In genomic region chr6:50087231-50087954, GRCh38 we compare ENCODE assay signal across 19 cellular contexts. TPM values are rescaled to one million over a fixed set of nuclear protein-coding genes. Genes with fewer than 3 reads are reported as not detected.
DNase-seq lines count a peak whose midpoint lies in the region; ATAC-seq, FAIRE-seq and TF ChIP-seq lines count a peak whose summit lies in the region.
"Had no signal": no experiment of that assay in that cellular context is flagged by ENCODE, and none has a peak within 500 bp of the region (broad histone marks: within the 10 kb centered on the region; RNA-seq: fewer than 3 reads in every experiment).

No MANE protein-coding gene starts in this region.

- peaks cover 0 to 1% of the 10 kb centered on the region in 2 donors for H3K9me3 Mint-ChIP-seq in stimulated activated naive B cell treated with anti-CD40 and anti-IgM and Interleukin-4, amounts not matched to agents 10 μg/mL and 1 μg/mL and 100 μg/mL, for 72 hours

- no peaks in the 10 kb centered on the region for H3K27me3 Mint-ChIP-seq in stimulated activated naive B cell treated with anti-CD40 and anti-IgM and Interleukin-4, amounts not matched to agents 10 μg/mL and 1 μg/mL and 100 μg/mL, for 72 hours
- H3K27me3 Mint-ChIP-seq: activated naive CD8-positive, alpha-beta T cell treated with anti-CD3 and anti-CD28 coated beads for 36 hours; progenitor cell of endocrine pancreas had no signal

- dilution Hi-C loops in keratinocyte (cut with MboI; ENCODE audit: extremely low pct_ligation_motif_present, low sequenced_read_pairs), result no loop called here

- RAD21 ChIA-PET in HCT116 (lab: Charles Lee; ENCODE audit: low non-redundant PET in 1 of 2, low total read pairs in 2 of 2, uncharacterized antibody in 2 of 2, unreplicated experiment in 2 of 2), result no interaction called here

- POLR2A ChIA-PET in AG04450 (lab: Yijun Ruan, JAX), result no interaction called here
- POLR2A ChIA-PET in HCT116 (lab: Charles Lee), result no interaction called here

- no peaks in the 10 kb centered on the region for H3K36me3 ChIP-seq in HCT116 (ENCODE audit: control insufficient read depth in 1 of 2, insufficient read depth in 2 of 2, low read length in 2 of 2)
- H3K36me3 ChIP-seq in keratinocyte (ENCODE audit: control insufficient read depth in 2 of 2, extremely low read depth in 1 of 2, insufficient read depth in 2 of 2, low read length in 2 of 2), result no peaks in the 10 kb centered on the region
- H3K36me3 ChIP-seq: BE2C had no signal

- ATAC-seq in HCT116 (no peak), HG03025 (IDR thresholded peaks at IDR 0.05; ENCODE audit: low FRiP score, unreplicated experiment) (no peak), HG02973 (IDR thresholded peaks at IDR 0.05; ENCODE audit: unreplicated experiment) (no peak)
- ATAC-seq in stimulated activated naive B cell treated with anti-CD40 and anti-IgM and Interleukin-4, amounts not matched to agents 10 μg/mL and 1 μg/mL and 100 μg/mL, for 72 hours (replicated peaks), result no peak

- no peak overlapping the region for H3K4me3 Mint-ChIP-seq in stimulated activated naive B cell treated with anti-CD40 and anti-IgM and Interleukin-4, amounts not matched to agents 10 μg/mL and 1 μg/mL and 100 μg/mL, for 72 hours
- H3K4me3 Mint-ChIP-seq: activated naive CD8-positive, alpha-beta T cell treated with anti-CD3 and anti-CD28 coated beads for 36 hours had no signal

- in situ Hi-C loops in astrocyte of the cerebellum (cut with HindIII; ENCODE audit: low sequenced_read_pairs), result no loop called here

- BruUV-seq in HCT116 (replicated peaks; lab: Mats Ljungman, UMichigan), result no TSS peak

- H3K27me3 ChIP-seq in AG04450 (ENCODE audit: control insufficient read depth, insufficient read depth, low read length), result no peaks in the 10 kb centered on the region
- H3K27me3 ChIP-seq in HCT116 (ENCODE audit: insufficient read depth, low read length), result no peaks in the 10 kb centered on the region; the same call in 1 of the 2 replicates
- no peaks in the 10 kb centered on the region for H3K27me3 ChIP-seq in keratinocyte (ENCODE audit: control insufficient read depth, extremely low read depth, insufficient read depth, low read length)
- H3K27me3 ChIP-seq: BE2C had no signal

- H3K27ac ChIP-seq in AG04450 (ENCODE audit: low read depth, low read length), result no peak overlapping the region
- H3K27ac ChIP-seq in HCT116 (ENCODE audit: low read depth, low read length), result no peak overlapping the region
- no peak overlapping the region for H3K27ac ChIP-seq in keratinocyte (ENCODE audit: control insufficient read depth, insufficient read depth, low read length)
- H3K27ac ChIP-seq: SK-N-MC had no signal

- H3K79me2 ChIP-seq in HCT116 (ENCODE audit: insufficient read depth, low read length) (no peaks in the 10 kb centered on the region), keratinocyte (ENCODE audit: control insufficient read depth, insufficient read depth, low read length) (no peaks in the 10 kb centered on the region)

- DNase-seq in AG04450 (ENCODE audit: low read depth, low spot score), result peak; percentile 59
- no peak for DNase-seq in HCT116 (ENCODE audit: low read depth, low spot score)
- DNase-seq in astrocyte of the cerebellum (ENCODE audit: low read depth), result peak; percentile 18
- DNase-seq in keratinocyte (ENCODE audit: low read depth, low spot score), result peak; percentile 25
- no peak for DNase-seq in NCI-H526 treated with DMSO at 0.1 percent for 48 hours (lab: John Stamatoyannopoulos, UW)
- DNase-seq in stimulated activated naive B cell treated with anti-CD40 and anti-IgM and Interleukin-4, amounts not matched to agents 10 μg/mL and 1 μg/mL and 100 μg/mL, for 72 hours, result no peak
- DNase-seq: activated CD8-positive, alpha-beta memory T cell treated with anti-CD3 and anti-CD28 coated beads, Interleukin-2, amount 50 U/mL, for 4 hours; activated naive CD8-positive, alpha-beta T cell treated with anti-CD3 and anti-CD28 coated beads for 36 hours; BE2C; GF-D8; hypothalamus; midbrain; NCI-H2029; stimulated activated CD4-positive, alpha-beta T cell treated with anti-CD3 and anti-CD28 coated beads, Interleukin-4, amount 100 ng/mL, for 1 hour; stimulated activated naive CD4-positive, alpha-beta T cell had no signal

- CTCF ChIA-PET in AG04450 (lab: Charles Lee) (interaction anchor here (1.1 to 1.5 kb wide), 2 partner anchors 41 to 44 kb away, joined by 4 to 9 read pairs; no protein-coding TSS in a partner anchor), HCT116 (lab: Charles Lee) (no interaction called here)

- H2AFZ ChIP-seq in HCT116 (ENCODE audit: low read depth, low read length, poor library complexity, severe bottlenecking) (no peak overlapping the region), keratinocyte (ENCODE audit: control insufficient read depth, low read length) (no peak overlapping the region)

- intact Hi-C loops in HCT116 (cut with micrococcal nuclease), result no loop called here

- no peak overlapping the region for H3K4me2 ChIP-seq in HCT116 (ENCODE audit: low read length)
- H3K4me2 ChIP-seq in keratinocyte (ENCODE audit: control insufficient read depth, extremely low read depth, insufficient read depth, low read depth, low read length), result peak overlapping the region; percentile 10

- TF ChIP-seq POLR2A in HCT116 (IDR thresholded peaks at IDR 0.05; ENCODE audit: borderline replicate concordance, extremely low read depth, insufficient read depth, insufficient read length), result no peak

- no peaks in the 10 kb centered on the region for H3K36me3 Mint-ChIP-seq in stimulated activated naive B cell treated with anti-CD40 and anti-IgM and Interleukin-4, amounts not matched to agents 10 μg/mL and 1 μg/mL and 100 μg/mL, for 72 hours
- H3K36me3 Mint-ChIP-seq: activated naive CD8-positive, alpha-beta T cell treated with anti-CD3 and anti-CD28 coated beads for 36 hours had no signal

- H4K20me1 ChIP-seq in HCT116 (ENCODE audit: insufficient read depth) (no peaks in the 10 kb centered on the region), keratinocyte (ENCODE audit: control insufficient read depth, extremely low read depth, insufficient read depth, low read length) (no peaks in the 10 kb centered on the region)

- peak; percentile 46 for TF ChIP-seq CTCF in AG04450 (IDR thresholded peaks at IDR 0.05; ENCODE audit: low read depth, low read length)
- peak in 2 of 3 experiments; percentile 16 to 26; a peak in 3 of 6 replicates for TF ChIP-seq CTCF in HCT116 (IDR thresholded peaks at IDR 0.05 in 2 of 3, conservative IDR thresholded peaks at IDR 0.05 in 1 of 3; ENCODE audit: borderline replicate concordance in 1 of 3, insufficient read depth in 1 of 3, low read depth in 2 of 3, low read length in 2 of 3)
- TF ChIP-seq CTCF in astrocyte of the cerebellum (IDR thresholded peaks at IDR 0.05; ENCODE audit: low read depth, low read length, missing control alignments), result no peak
- TF ChIP-seq CTCF in keratinocyte (optimal IDR thresholded peaks at IDR 0.05 in 1 of 3, IDR thresholded peaks at IDR 0.05 in 1 of 3, conservative IDR thresholded peaks at IDR 0.05 in 1 of 3; ENCODE audit: extremely low read depth in 1 of 3, insufficient read depth in 2 of 3, low read length in 3 of 3), result peak in 1 of 3 experiments; percentile 40

- no peaks in the 10 kb centered on the region for H3K9me1 ChIP-seq in keratinocyte (ENCODE audit: control insufficient read depth, extremely low read depth, insufficient read depth, low read length)

- no peaks in the 10 kb centered on the region for H3K4me1 Mint-ChIP-seq in stimulated activated naive B cell treated with anti-CD40 and anti-IgM and Interleukin-4, amounts not matched to agents 10 μg/mL and 1 μg/mL and 100 μg/mL, for 72 hours
- H3K4me1 Mint-ChIP-seq: activated naive CD8-positive, alpha-beta T cell treated with anti-CD3 and anti-CD28 coated beads for 36 hours had no signal

- H3K4me3 ChIP-seq in AG04450 (ENCODE audit: low read depth, low read length) (no peak overlapping the region), HCT116 (replicated peaks in 1 of 2; ENCODE audit: low read depth in 1 of 2, low read length in 2 of 2) (no peak overlapping the region), astrocyte of the cerebellum (ENCODE audit: low read depth, low read length) (no peak overlapping the region), keratinocyte (ENCODE audit: control insufficient read depth in 2 of 3, extremely low read depth in 1 of 3, insufficient read depth in 2 of 3, low read depth in 1 of 3, low read length in 3 of 3) (no peak overlapping the region)
- H3K4me3 ChIP-seq: SK-N-MC had no signal

- no peak overlapping the region for H3K27ac Mint-ChIP-seq in stimulated activated naive B cell treated with anti-CD40 and anti-IgM and Interleukin-4, amounts not matched to agents 10 μg/mL and 1 μg/mL and 100 μg/mL, for 72 hours
- H3K27ac Mint-ChIP-seq: activated naive CD8-positive, alpha-beta T cell treated with anti-CD3 and anti-CD28 coated beads for 36 hours; progenitor cell of endocrine pancreas had no signal

- H3K9me3 ChIP-seq in AG04450 (ENCODE audit: control insufficient read depth, insufficient read depth, low read length) (no peaks in the 10 kb centered on the region), HCT116 (ENCODE audit: control insufficient read depth in 1 of 2, insufficient read depth in 1 of 2, low read depth in 1 of 2, low read length in 2 of 2) (no peaks in the 10 kb centered on the region), keratinocyte (ENCODE audit: control insufficient read depth, low read depth, low read length) (no peaks in the 10 kb centered on the region)
- H3K9me3 ChIP-seq: BE2C had no signal

- TF ChIP-seq RAD21 in HCT116 (IDR thresholded peaks at IDR 0.05; ENCODE audit: low read depth), result no peak

- H3K9me2 ChIP-seq in HCT116 (ENCODE audit: insufficient read depth), result no peaks in the 10 kb centered on the region

- no peaks in the 10 kb centered on the region for H3K4me1 ChIP-seq in HCT116 (ENCODE audit: control insufficient read depth in 1 of 2, insufficient read depth in 2 of 2, low read length in 2 of 2)
- peaks cover 5% of the 10 kb centered on the region for H3K4me1 ChIP-seq in keratinocyte (ENCODE audit: control insufficient read depth, extremely low read depth, insufficient read depth, low read length)
- H3K4me1 ChIP-seq: BE2C had no signal

- no peak overlapping the region for H3K9ac ChIP-seq in HCT116 (ENCODE audit: low read length)
- H3K9ac ChIP-seq in keratinocyte (ENCODE audit: control insufficient read depth, extremely low read depth, insufficient read depth, low read length), result no peak overlapping the region

- peak; percentile 71 for FAIRE-seq in keratinocyte (lab: Jason Lieb, UNC)

TF ChIP-seq in HCT116, 20 proteins besides CTCF, POLR2A, EP300 and RAD21 (continues in another document):
- TF ChIP-seq EGR1 (IDR thresholded peaks at IDR 0.05; ENCODE audit: low read depth) (no peak), ZNF274 (IDR thresholded peaks at IDR 0.05; ENCODE audit: low read depth, low read length) (no peak)

RNA-seq across cellular contexts. Expression of gene DEFB112, which starts 37.7 kb away (rescaled TPM):
- polyA plus RNA-seq in AG04450 (2011; rRNA removed), result not detected in 2 replicates
- polyA minus RNA-seq in AG04450 (2011; rRNA and poly(A)+ RNA removed), result not detected in 2 replicates
- total RNA-seq in HCT116 (2021; ENCODE audit: unreplicated experiment), result not detected
- polyA plus RNA-seq in HCT116 (2012), result not detected in 2 replicates
- not detected in 3 replicates for polyA plus RNA-seq in keratinocyte
- not detected for polyA plus RNA-seq in keratinocyte (2011; ENCODE audit: low read depth)
- polyA plus RNA-seq in keratinocyte (2011; cell fraction: cytosol; rRNA removed), result not detected in 2 replicates
- not detected in 2 replicates for polyA plus RNA-seq in keratinocyte (2011; cell fraction: nucleus; rRNA removed)
- polyA plus RNA-seq in keratinocyte (2012; ENCODE audit: low replicate concordance), result not detected in 2 replicates
- not detected in 3 replicates for polyA minus RNA-seq in keratinocyte
- polyA minus RNA-seq in keratinocyte (2011; cell fraction: cytosol; rRNA and poly(A)+ RNA removed), result not detected
- not detected in 2 replicates for polyA minus RNA-seq in keratinocyte (2011; cell fraction: nucleus; rRNA and poly(A)+ RNA removed)
- total RNA-seq: activated naive CD8-positive, alpha-beta T cell treated with anti-CD3 and anti-CD28 coated beads for 36 hours; progenitor cell of endocrine pancreas had no signal

Comparison
In these comparisons a context has a peak if more than half of its experiments do, and no peak if none do; other contexts are left out.
1. DNase-seq: peak in AG04450 (single experiment), astrocyte of the cerebellum (single experiment) and keratinocyte (single experiment); none in HCT116 (single experiment), NCI-H526 treated with DMSO at 0.1 percent for 48 hours (single experiment) and stimulated activated naive B cell treated with anti-CD40 and anti-IgM and Interleukin-4, amounts not matched to agents 10 μg/mL and 1 μg/mL and 100 μg/mL, for 72 hours (single experiment).